12 cellular contexts compared by ENCODE assay signal in the genomic region with DNA sequence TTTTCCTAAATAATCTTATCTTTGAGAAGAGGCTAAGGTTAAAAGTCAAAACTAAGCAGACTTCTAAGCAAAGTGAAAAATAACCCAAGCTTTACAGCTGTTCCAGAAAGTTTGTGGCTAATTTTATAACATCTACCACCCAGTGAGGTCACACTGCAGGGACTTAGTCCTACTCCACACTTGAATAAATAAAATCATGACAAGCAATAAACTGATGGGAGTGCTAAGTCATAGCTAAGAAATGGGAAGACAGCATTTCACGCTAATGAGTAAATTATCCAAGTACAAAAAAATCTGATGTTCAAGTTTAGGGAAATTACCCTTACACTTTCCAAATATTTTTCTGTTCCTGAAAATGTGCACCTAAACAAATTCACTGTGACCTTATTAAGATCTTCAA. TPM values are rescaled to one million over a fixed set of nuclear protein-coding genes. Genes with fewer than 3 reads are reported as not detected.
DNase-seq lines count a peak whose midpoint lies in the region; ATAC-seq and TF ChIP-seq lines count a peak whose summit lies in the region.
"Had no signal": no experiment of that assay in that cellular context is flagged by ENCODE, and none has a peak within 500 bp of the region (broad histone marks: within the 10 kb centered on the region; RNA-seq: fewer than 3 reads in every experiment).

No MANE protein-coding gene starts in this region.

- H3K4me1 ChIP-seq in SJCRH30: peaks cover 29% of the 10 kb centered on the region
- H3K4me1 ChIP-seq in upper lobe of right lung: peaks cover 24% of the 10 kb centered on the region

- no peaks in the 10 kb centered on the region for H3K9me3 ChIP-seq in SJCRH30 (replicated peaks)
- H3K9me3 ChIP-seq in upper lobe of right lung: no peaks in the 10 kb centered on the region

- DNase-seq in SJCRH30 (peak in 1 of 2 experiments; percentile 50), foreskin fibroblast (peak; percentile 50 to 66), nephron progenitor cell (no peak), upper lobe of right lung (no peak), anterior cingulate cortex (lab: John Stamatoyannopoulos, UW) (no peak)
- DNase-seq in effector CD8-positive, alpha-beta T cell (lab: John Stamatoyannopoulos, UW): no peak
- no peak for DNase-seq in activated naive CD4-positive, alpha-beta T cell treated with Interleukin-2 at 50 U/mL for 16 hours
- DNase-seq: brain microvascular endothelial cell; DMS79; naive B cell; NK-92 treated with Interleukin-12 subunit alpha and Interleukin-12 subunit beta, amount 100 ng/mL, for 24 hours had no signal

- peaks cover 54% of the 10 kb centered on the region for H3K36me3 Mint-ChIP-seq in nephron progenitor cell (ENCODE audit: low read depth)

- TF ChIP-seq CTCF in foreskin fibroblast (IDR thresholded peaks at IDR 0.05; ENCODE audit: low read depth, low read length): no peak
- no peak for TF ChIP-seq CTCF in nephron progenitor cell (IDR thresholded peaks at IDR 0.05)
- TF ChIP-seq CTCF in upper lobe of right lung (IDR thresholded peaks at IDR 0.05): no peak

- intact Hi-C loops in upper lobe of right lung (cut with DNase I): no loop called here

- peak overlapping the region; percentile 98 for H3K27ac Mint-ChIP-seq in nephron progenitor cell

- no peaks in the 10 kb centered on the region for H3K27me3 ChIP-seq in SJCRH30
- no peaks in the 10 kb centered on the region for H3K27me3 ChIP-seq in upper lobe of right lung
- H3K27me3 ChIP-seq: brain microvascular endothelial cell had no signal

- H3K36me3 ChIP-seq in SJCRH30 (no peaks in the 10 kb centered on the region), upper lobe of right lung (no peaks in the 10 kb centered on the region)
- H3K36me3 ChIP-seq: brain microvascular endothelial cell had no signal

- H3K9me3 Mint-ChIP-seq in nephron progenitor cell: peaks cover 14% of the 10 kb centered on the region
- H3K9me3 Mint-ChIP-seq: naive B cell had no signal

- peak overlapping the region; percentile 32 for H3K27ac ChIP-seq in SJCRH30
- peak overlapping the region; percentile 45 for H3K27ac ChIP-seq in upper lobe of right lung
- H3K27ac ChIP-seq: brain microvascular endothelial cell had no signal

- H3K27me3 Mint-ChIP-seq in nephron progenitor cell (ENCODE audit: low read depth, poor library complexity): no peaks in the 10 kb centered on the region

- peak overlapping the region; percentile 57 for H3K4me3 Mint-ChIP-seq in nephron progenitor cell

- H3K4me1 Mint-ChIP-seq in nephron progenitor cell: peaks cover 82% of the 10 kb centered on the region

- ATAC-seq in upper lobe of right lung (no peak), GM21528 (IDR thresholded peaks at IDR 0.05; ENCODE audit: low FRiP score, unreplicated experiment) (no peak)

- H3K4me3 ChIP-seq in SJCRH30: no peak overlapping the region
- no peak overlapping the region for H3K4me3 ChIP-seq in foreskin fibroblast (ENCODE audit: low read depth in 1 of 2, low read length in 2 of 2)
- no peak overlapping the region for H3K4me3 ChIP-seq in upper lobe of right lung

RNA-seq across cellular contexts. Expression of gene ZNF608, which starts 47.7 kb away (rescaled TPM):
- 10.9 and 12.6 TPM in 2 replicates for total RNA-seq in SJCRH30 (2014; rRNA removed; shearing (Covaris generic))
- total RNA-seq in upper lobe of right lung: 32.1 TPM

Comparison
In these comparisons a context has a peak if more than half of its experiments do, and no peak if none do; other contexts are left out.
1. DNase-seq: peak in foreskin fibroblast (2 of 2); none in nephron progenitor cell (single experiment), upper lobe of right lung (single experiment), effector CD8-positive, alpha-beta T cell (single experiment), activated naive CD4-positive, alpha-beta T cell treated with Interleukin-2 at 50 U/mL for 16 hours (single experiment) and anterior cingulate cortex (0 of 58).